In the genomic region with DNA sequence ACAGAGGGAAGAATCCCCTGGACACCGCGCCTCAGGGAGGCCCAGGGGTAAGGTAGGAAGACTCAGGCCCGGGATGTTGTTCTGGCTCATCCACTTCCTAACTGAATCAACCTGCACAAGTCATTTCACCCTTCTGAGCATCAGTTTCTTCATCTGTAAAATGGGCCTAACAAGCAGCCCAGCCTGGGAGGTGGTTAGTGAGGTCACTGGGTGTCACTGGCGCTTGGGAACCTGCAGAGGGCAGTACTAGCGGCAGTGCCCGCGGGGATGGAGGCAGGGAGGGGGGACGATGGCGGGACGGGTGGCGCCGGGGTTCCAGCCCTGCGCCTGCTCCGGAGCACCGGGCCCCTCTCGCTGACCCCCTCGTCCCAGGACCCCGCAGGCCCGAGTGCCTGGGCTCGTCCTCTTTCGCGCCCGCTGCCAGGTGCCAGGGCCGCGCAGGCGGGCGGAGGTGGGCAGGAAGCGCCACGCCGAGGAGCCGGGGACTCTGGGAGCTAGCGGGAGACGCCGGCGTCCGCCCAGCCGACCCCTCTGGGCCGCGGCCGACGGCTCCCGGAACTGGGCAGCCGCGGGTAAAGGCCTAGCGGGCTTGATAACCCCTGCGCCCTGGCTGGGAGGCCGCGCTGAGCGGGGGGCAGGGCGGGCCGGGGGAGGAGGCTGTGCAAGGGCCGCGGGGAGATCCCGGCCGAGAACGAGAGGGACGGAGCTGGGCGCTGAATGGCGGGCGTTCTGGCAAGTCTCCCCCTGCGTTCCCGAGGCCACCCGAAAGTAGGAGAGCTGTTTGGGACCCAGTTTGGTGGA, we compare ENCODE assay signal across 8 cellular contexts. TPM values are rescaled to one million over a fixed set of nuclear protein-coding genes. Genes with fewer than 3 reads are reported as not detected.
A peak's percentile ranks its signal among the peaks of the same experiment; 100 is the strongest.
DNase-seq lines count a peak whose midpoint lies in the region; ATAC-seq and TF ChIP-seq lines count a peak whose summit lies in the region.

A gene with protein sequence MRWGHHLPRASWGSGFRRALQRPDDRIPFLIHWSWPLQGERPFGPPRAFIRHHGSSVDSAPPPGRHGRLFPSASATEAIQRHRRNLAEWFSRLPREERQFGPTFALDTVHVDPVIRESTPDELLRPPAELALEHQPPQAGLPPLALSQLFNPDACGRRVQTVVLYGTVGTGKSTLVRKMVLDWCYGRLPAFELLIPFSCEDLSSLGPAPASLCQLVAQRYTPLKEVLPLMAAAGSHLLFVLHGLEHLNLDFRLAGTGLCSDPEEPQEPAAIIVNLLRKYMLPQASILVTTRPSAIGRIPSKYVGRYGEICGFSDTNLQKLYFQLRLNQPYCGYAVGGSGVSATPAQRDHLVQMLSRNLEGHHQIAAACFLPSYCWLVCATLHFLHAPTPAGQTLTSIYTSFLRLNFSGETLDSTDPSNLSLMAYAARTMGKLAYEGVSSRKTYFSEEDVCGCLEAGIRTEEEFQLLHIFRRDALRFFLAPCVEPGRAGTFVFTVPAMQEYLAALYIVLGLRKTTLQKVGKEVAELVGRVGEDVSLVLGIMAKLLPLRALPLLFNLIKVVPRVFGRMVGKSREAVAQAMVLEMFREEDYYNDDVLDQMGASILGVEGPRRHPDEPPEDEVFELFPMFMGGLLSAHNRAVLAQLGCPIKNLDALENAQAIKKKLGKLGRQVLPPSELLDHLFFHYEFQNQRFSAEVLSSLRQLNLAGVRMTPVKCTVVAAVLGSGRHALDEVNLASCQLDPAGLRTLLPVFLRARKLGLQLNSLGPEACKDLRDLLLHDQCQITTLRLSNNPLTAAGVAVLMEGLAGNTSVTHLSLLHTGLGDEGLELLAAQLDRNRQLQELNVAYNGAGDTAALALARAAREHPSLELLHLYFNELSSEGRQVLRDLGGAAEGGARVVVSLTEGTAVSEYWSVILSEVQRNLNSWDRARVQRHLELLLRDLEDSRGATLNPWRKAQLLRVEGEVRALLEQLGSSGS (plus strand): TSS at position 255 of the 801 bp plus-strand sequence. CDS start 2,679 bp downstream, outside the sequence.

- DNase-seq in NCI-H1436 (lab: John Stamatoyannopoulos, UW) = peak; percentile 77
- DNase-seq in NCI-H1436 treated with DMSO at 0.1 percent for 48 hours (lab: John Stamatoyannopoulos, UW) = no peak
- DNase-seq in NCI-H187 treated with DMSO at 0.1 percent for 48 hours (lab: John Stamatoyannopoulos, UW) = peak; percentile 26
- DNase-seq in WTC11 (ENCODE audit: low spot score) = peak; percentile 83
- DNase-seq in cardiac fibroblast (ENCODE audit: low read depth in 2 of 2) = peak; percentile 87 to 88
- peak; percentile 81 for DNase-seq in iris pigment epithelial cell (ENCODE audit: low read depth)
- peak; percentile 75 to 82 for DNase-seq in stimulated activated CD4-positive, alpha-beta T cell treated with anti-CD3 and anti-CD28 coated beads, Interleukin-12 subunit alpha, Interleukin-12 subunit beta, amount 100 ng/mL, for 24 hours (ENCODE audit: low read depth in 2 of 2)

- peak within 1 kb of the TSS; percentile 83 for H3K4me3 Mint-ChIP-seq in WTC11

- no peaks in the 10 kb centered on the region for H3K9me3 Mint-ChIP-seq in WTC11

- POLR2A ChIA-PET in WTC11 (lab: Charles Lee) = interaction anchor here (0.8 to 1.3 kb wide), 7 partner anchors 16 to 210 kb away, joined by 3 to 7 read pairs (median 4); a partner anchor contains a TSS

- peak within 1 kb of the TSS; percentile 43 to 71 for H3K4me3 ChIP-seq in cardiac fibroblast (replicated peaks in 1 of 2; ENCODE audit: low read depth in 2 of 2, low read length in 2 of 2)

- peaks cover 26% of the 10 kb centered on the region for H3K4me1 Mint-ChIP-seq in WTC11

- H3K27me3 Mint-ChIP-seq in WTC11 (ENCODE audit: low read depth) = no peaks in the 10 kb centered on the region

- TF ChIP-seq CTCF in WTC11 (IDR thresholded peaks at IDR 0.05) = peak; percentile 43; the same call in 1 of the 2 replicates
- peak; percentile 94 for TF ChIP-seq CTCF in cardiac fibroblast (IDR thresholded peaks at IDR 0.05; ENCODE audit: low read depth, low read length)

- H3K27ac Mint-ChIP-seq in WTC11 = peak within 1 kb of the TSS; percentile 95

- ATAC-seq in HG02852 (IDR thresholded peaks at IDR 0.05; ENCODE audit: unreplicated experiment) (peak; percentile 89), WTC11 (peak; percentile 72)

- CTCF ChIA-PET in WTC11 (lab: Charles Lee) = interaction anchor here (0.7 to 2.3 kb wide), 33 partner anchors 9 to 213 kb away, joined by 3 to 33 read pairs (median 5); a partner anchor contains a TSS

- H3K36me3 Mint-ChIP-seq in WTC11 = no peaks in the 10 kb centered on the region

TF ChIP-seq in WTC11, 78 proteins besides CTCF, POLR2A, EP300 and RAD21 (continues in another document):
- 0 out of 2 replicates have a peak, but pooled peaks have one; percentile 46 for TF ChIP-seq ZNF317 (CRISPR knock-in tag; IDR thresholded peaks at IDR 0.05; ENCODE audit: borderline replicate concordance, low read depth)
- TF ChIP-seq GTF2I (CRISPR knock-in tag; conservative IDR thresholded peaks at IDR 0.05) = peak; percentile 100
- TF ChIP-seq CBFB (CRISPR knock-in tag; IDR thresholded peaks at IDR 0.05; ENCODE audit: low read depth) = no peak
- no peak; the same call in 1 of the 2 replicates for TF ChIP-seq FOXP1 (CRISPR knock-in tag; IDR thresholded peaks at IDR 0.05; ENCODE audit: borderline replicate concordance)
- peak; percentile 66; the same call in 1 of the 2 replicates for TF ChIP-seq TP53 (CRISPR knock-in tag; IDR thresholded peaks at IDR 0.05)
- no peak for TF ChIP-seq HMGA2 (CRISPR knock-in tag; IDR thresholded peaks at IDR 0.05)
- TF ChIP-seq SMAD4 (CRISPR knock-in tag; IDR thresholded peaks at IDR 0.05) = no peak
- TF ChIP-seq RELA (CRISPR knock-in tag; IDR thresholded peaks at IDR 0.05; ENCODE audit: borderline replicate concordance) = no peak
- no peak for TF ChIP-seq GRHL2 (CRISPR knock-in tag; IDR thresholded peaks at IDR 0.05; ENCODE audit: insufficient replicate concordance, severe bottlenecking)
- TF ChIP-seq ZNF232 (CRISPR knock-in tag; IDR thresholded peaks at IDR 0.05) = no peak
- no peak for TF ChIP-seq TCF7 (CRISPR knock-in tag; IDR thresholded peaks at IDR 0.05; ENCODE audit: low read depth)
- peak; percentile 62 for TF ChIP-seq SP1 (CRISPR knock-in tag; conservative IDR thresholded peaks at IDR 0.05)
- TF ChIP-seq ZNF671 (CRISPR knock-in tag; IDR thresholded peaks at IDR 0.05) = no peak
- TF ChIP-seq ZNF263 (CRISPR knock-in tag; IDR thresholded peaks at IDR 0.05; ENCODE audit: low read depth) = peak; percentile 55
- TF ChIP-seq IRF2 (CRISPR knock-in tag; IDR thresholded peaks at IDR 0.05; ENCODE audit: borderline replicate concordance, low read depth) = no peak
- 0 out of 2 replicates have a peak, but pooled peaks have one; percentile 59 for TF ChIP-seq NFE2L1 (CRISPR knock-in tag; IDR thresholded peaks at IDR 0.05)
- TF ChIP-seq, protein P1, sequence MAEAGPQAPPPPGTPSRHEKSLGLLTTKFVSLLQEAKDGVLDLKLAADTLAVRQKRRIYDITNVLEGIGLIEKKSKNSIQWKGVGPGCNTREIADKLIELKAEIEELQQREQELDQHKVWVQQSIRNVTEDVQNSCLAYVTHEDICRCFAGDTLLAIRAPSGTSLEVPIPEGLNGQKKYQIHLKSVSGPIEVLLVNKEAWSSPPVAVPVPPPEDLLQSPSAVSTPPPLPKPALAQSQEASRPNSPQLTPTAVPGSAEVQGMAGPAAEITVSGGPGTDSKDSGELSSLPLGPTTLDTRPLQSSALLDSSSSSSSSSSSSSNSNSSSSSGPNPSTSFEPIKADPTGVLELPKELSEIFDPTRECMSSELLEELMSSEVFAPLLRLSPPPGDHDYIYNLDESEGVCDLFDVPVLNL (CRISPR knock-in tag; IDR thresholded peaks at IDR 0.05; ENCODE audit: borderline replicate concordance, low read depth) = peak; percentile 32; the same call in 1 of the 2 replicates
- TF ChIP-seq, protein P2, sequence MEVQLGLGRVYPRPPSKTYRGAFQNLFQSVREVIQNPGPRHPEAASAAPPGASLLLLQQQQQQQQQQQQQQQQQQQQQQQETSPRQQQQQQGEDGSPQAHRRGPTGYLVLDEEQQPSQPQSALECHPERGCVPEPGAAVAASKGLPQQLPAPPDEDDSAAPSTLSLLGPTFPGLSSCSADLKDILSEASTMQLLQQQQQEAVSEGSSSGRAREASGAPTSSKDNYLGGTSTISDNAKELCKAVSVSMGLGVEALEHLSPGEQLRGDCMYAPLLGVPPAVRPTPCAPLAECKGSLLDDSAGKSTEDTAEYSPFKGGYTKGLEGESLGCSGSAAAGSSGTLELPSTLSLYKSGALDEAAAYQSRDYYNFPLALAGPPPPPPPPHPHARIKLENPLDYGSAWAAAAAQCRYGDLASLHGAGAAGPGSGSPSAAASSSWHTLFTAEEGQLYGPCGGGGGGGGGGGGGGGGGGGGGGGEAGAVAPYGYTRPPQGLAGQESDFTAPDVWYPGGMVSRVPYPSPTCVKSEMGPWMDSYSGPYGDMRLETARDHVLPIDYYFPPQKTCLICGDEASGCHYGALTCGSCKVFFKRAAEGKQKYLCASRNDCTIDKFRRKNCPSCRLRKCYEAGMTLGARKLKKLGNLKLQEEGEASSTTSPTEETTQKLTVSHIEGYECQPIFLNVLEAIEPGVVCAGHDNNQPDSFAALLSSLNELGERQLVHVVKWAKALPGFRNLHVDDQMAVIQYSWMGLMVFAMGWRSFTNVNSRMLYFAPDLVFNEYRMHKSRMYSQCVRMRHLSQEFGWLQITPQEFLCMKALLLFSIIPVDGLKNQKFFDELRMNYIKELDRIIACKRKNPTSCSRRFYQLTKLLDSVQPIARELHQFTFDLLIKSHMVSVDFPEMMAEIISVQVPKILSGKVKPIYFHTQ (CRISPR knock-in tag; IDR thresholded peaks at IDR 0.05) = no peak
- peak; percentile 67 for TF ChIP-seq EMX1 (CRISPR knock-in tag; IDR thresholded peaks at IDR 0.05)
- TF ChIP-seq, protein P3, sequence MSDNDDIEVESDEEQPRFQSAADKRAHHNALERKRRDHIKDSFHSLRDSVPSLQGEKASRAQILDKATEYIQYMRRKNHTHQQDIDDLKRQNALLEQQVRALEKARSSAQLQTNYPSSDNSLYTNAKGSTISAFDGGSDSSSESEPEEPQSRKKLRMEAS (CRISPR knock-in tag; IDR thresholded peaks at IDR 0.05) = peak; percentile 47; the same call in 1 of the 2 replicates
- peak; percentile 6; the same call in 1 of the 2 replicates for TF ChIP-seq FOXK1 (CRISPR knock-in tag; IDR thresholded peaks at IDR 0.05)

RNA-seq across cellular contexts. Expression of the gene that starts here (rescaled TPM):
- 19.9 to 23.2 TPM (median 20.8 TPM) in 3 replicates for total RNA-seq in WTC11 (2021)
